23 cellular contexts compared by ENCODE assay signal in genomic region chr1:114286179-114286578, GRCh38.
DNase-seq lines count a peak whose midpoint lies in the region; ATAC-seq and TF ChIP-seq lines count a peak whose summit lies in the region.
"Had no signal": no experiment of that assay in that cellular context is flagged by ENCODE, and none has a peak within 500 bp of the region (broad histone marks: within the 10 kb centered on the region; RNA-seq: fewer than 3 reads in every experiment).

No MANE protein-coding gene starts in this region.

- H3K9ac ChIP-seq in adipocyte (ENCODE audit: low read length), result no peak overlapping the region
- H3K9ac ChIP-seq in fibroblast of lung (ENCODE audit: insufficient read depth, low read length), result no peak overlapping the region

- no peak for ATAC-seq in HG02610 (IDR thresholded peaks at IDR 0.05; ENCODE audit: unreplicated experiment)
- no peak for ATAC-seq in naive thymus-derived CD8-positive, alpha-beta T cell
- ATAC-seq: psoas muscle, Right ventricle myocardium inferior had no signal

- H2AFZ ChIP-seq in fibroblast of lung (ENCODE audit: low read length) (no peak overlapping the region), osteoblast (ENCODE audit: low read length) (no peak overlapping the region)
- H2AFZ ChIP-seq: hepatocyte had no signal

- no peak overlapping the region for H3K4me2 ChIP-seq in fibroblast of lung (ENCODE audit: extremely low read depth, insufficient read depth, low read length)
- H3K4me2 ChIP-seq in osteoblast (ENCODE audit: insufficient read depth, low read length), result no peak overlapping the region
- H3K4me2 ChIP-seq: hepatocyte had no signal

- H3K4me1 Mint-ChIP-seq in naive thymus-derived CD8-positive, alpha-beta T cell, result peaks cover 0 to 5% (median 1%) of the 10 kb centered on the region in 4 donors
- H3K4me1 Mint-ChIP-seq: memory B cell had no signal

- H3K36me3 ChIP-seq in adipocyte (ENCODE audit: control insufficient read depth, insufficient read depth, low read length, severe bottlenecking), result no peaks in the 10 kb centered on the region
- H3K36me3 ChIP-seq in fibroblast of lung (ENCODE audit: control insufficient read depth, insufficient read depth, low read length), result no peaks in the 10 kb centered on the region
- no peaks in the 10 kb centered on the region for H3K36me3 ChIP-seq in osteoblast (ENCODE audit: insufficient read depth, low read length)
- H3K36me3 ChIP-seq: spleen had no signal

- H3K27ac ChIP-seq in fibroblast of lung (ENCODE audit: insufficient read depth, low read length), result no peak overlapping the region
- H3K27ac ChIP-seq in osteoblast (ENCODE audit: low read depth, low read length), result no peak overlapping the region
- H3K27ac ChIP-seq: hepatocyte, psoas muscle, spleen had no signal

- no peak overlapping the region for H3K4me3 ChIP-seq in adipocyte (ENCODE audit: low read length)
- no peak overlapping the region for H3K4me3 ChIP-seq in fibroblast of lung (replicated peaks in 1 of 4; ENCODE audit: control extremely low read depth in 1 of 4, insufficient read depth in 1 of 4, low read depth in 3 of 4, low read length in 4 of 4)
- no peak overlapping the region for H3K4me3 ChIP-seq in osteoblast (ENCODE audit: insufficient read depth, low read length)
- H3K4me3 ChIP-seq: hepatocyte, psoas muscle, spleen had no signal

- H3K79me2 ChIP-seq in fibroblast of lung (ENCODE audit: control insufficient read depth, insufficient read depth, low read length) (no peaks in the 10 kb centered on the region), osteoblast (ENCODE audit: insufficient read depth, low read length) (no peaks in the 10 kb centered on the region)
- H3K79me2 ChIP-seq: hepatocyte had no signal

- H3K4me3 Mint-ChIP-seq in naive thymus-derived CD8-positive, alpha-beta T cell, result no peak overlapping the region
- H3K4me3 Mint-ChIP-seq: activated CD4-positive, alpha-beta memory T cell treated with anti-CD3 and anti-CD28 coated beads, Interleukin-2, amount 10 ng/mL, durations not matched to agents 7 days and 5 days; H9; memory B cell; nephron progenitor cell had no signal

- POLR2A ChIA-PET in naive thymus-derived CD8-positive, alpha-beta T cell (lab: Charles Lee), result no interaction called here

- H3K9me3 ChIP-seq in adipocyte (ENCODE audit: control insufficient read depth, low read length), result no peaks in the 10 kb centered on the region
- H3K9me3 ChIP-seq in fibroblast of lung (ENCODE audit: control insufficient read depth, insufficient read depth, low read depth, low read length), result no peaks in the 10 kb centered on the region
- H3K9me3 ChIP-seq in osteoblast (ENCODE audit: low read depth, low read length), result no peaks in the 10 kb centered on the region
- H3K9me3 ChIP-seq: psoas muscle, spleen had no signal

- H3K36me3 Mint-ChIP-seq in naive thymus-derived CD8-positive, alpha-beta T cell, result no peaks in the 10 kb centered on the region
- H3K36me3 Mint-ChIP-seq: memory B cell had no signal

- H4K20me1 ChIP-seq in fibroblast of lung (ENCODE audit: control insufficient read depth, extremely low read depth, insufficient read depth, low read length) (no peaks in the 10 kb centered on the region), osteoblast (ENCODE audit: insufficient read depth, low read length) (no peaks in the 10 kb centered on the region)

- peak in 1 of 2 donors; percentile 5 for TF ChIP-seq CTCF in fibroblast of lung (conservative IDR thresholded peaks at IDR 0.05 in 1 of 2, IDR thresholded peaks at IDR 0.05 in 1 of 2; ENCODE audit: low read depth in 1 of 2, low read length in 2 of 2)
- TF ChIP-seq CTCF in osteoblast (IDR thresholded peaks at IDR 0.05; ENCODE audit: extremely low read depth, low read depth, low read length), result peak; percentile 30

- H3K27me3 Mint-ChIP-seq in naive thymus-derived CD8-positive, alpha-beta T cell, result no peaks in the 10 kb centered on the region
- H3K27me3 Mint-ChIP-seq: activated CD4-positive, alpha-beta memory T cell treated with anti-CD3 and anti-CD28 coated beads, Interleukin-2, amount 10 ng/mL, durations not matched to agents 7 days and 5 days had no signal

- DNase-seq in GM04503 (ENCODE audit: low read depth), result peak; percentile 5
- DNase-seq in adipocyte (ENCODE audit: low read depth), result peak; percentile 61
- peak; percentile 16 to 39 for DNase-seq in fibroblast of lung (ENCODE audit: low read depth in 2 of 2)
- DNase-seq in osteoblast (ENCODE audit: insufficient read length, low spot score, missing footprints), result no peak
- no peak for DNase-seq in NCI-H82 (lab: John Stamatoyannopoulos, UW)
- DNase-seq in naive thymus-derived CD8-positive, alpha-beta T cell, result no peak
- DNase-seq: activated CD4-positive, alpha-beta memory T cell treated with anti-CD3 and anti-CD28 coated beads, Interleukin-2, amount 10 ng/mL, durations not matched to agents 7 days and 5 days; activated naive CD4-positive, alpha-beta T cell treated with anti-CD3 and anti-CD28 coated beads, Interleukin-2, amount 50 U/mL, for 16 hours; activated T-cell treated with anti-CD3 and anti-CD28 coated beads, Interleukin-2, amount 50 U/mL, for 1 hour; C1 segment of cervical spinal cord; H9; KBM-7; kidney glomerular epithelial cell; NCI-H1048; NCI-H2081 treated with DMSO at 0.1 percent for 48 hours; NCI-H510A treated with DMSO at 0.1 percent for 48 hours; nephron progenitor cell; psoas muscle; spleen had no signal

- H3K9me3 Mint-ChIP-seq in naive thymus-derived CD8-positive, alpha-beta T cell, result no peaks in the 10 kb centered on the region
- H3K9me3 Mint-ChIP-seq: activated CD4-positive, alpha-beta memory T cell treated with anti-CD3 and anti-CD28 coated beads, Interleukin-2, amount 10 ng/mL, durations not matched to agents 7 days and 5 days; H9; memory B cell; nephron progenitor cell had no signal

- H3K4me1 ChIP-seq in adipocyte (ENCODE audit: control insufficient read depth, insufficient read depth, low read length), result no peaks in the 10 kb centered on the region
- no peaks in the 10 kb centered on the region for H3K4me1 ChIP-seq in fibroblast of lung (ENCODE audit: control insufficient read depth, extremely low read depth, insufficient read depth, low read length)
- H3K4me1 ChIP-seq in osteoblast (ENCODE audit: insufficient read depth, low read length), result no peaks in the 10 kb centered on the region
- H3K4me1 ChIP-seq: psoas muscle had no signal

- no peaks in the 10 kb centered on the region for H3K27me3 ChIP-seq in adipocyte (replicated peaks; ENCODE audit: control insufficient read depth, insufficient read depth, low read length)
- H3K27me3 ChIP-seq in fibroblast of lung (ENCODE audit: control insufficient read depth, insufficient read depth, low read length), result no peaks in the 10 kb centered on the region
- H3K27me3 ChIP-seq in osteoblast (ENCODE audit: insufficient read depth, low read length), result peaks cover 6% of the 10 kb centered on the region
- H3K27me3 ChIP-seq: hepatocyte, spleen had no signal

- H3K27ac Mint-ChIP-seq in naive thymus-derived CD8-positive, alpha-beta T cell, result no peak overlapping the region
- H3K27ac Mint-ChIP-seq: activated CD4-positive, alpha-beta memory T cell treated with anti-CD3 and anti-CD28 coated beads, Interleukin-2, amount 10 ng/mL, durations not matched to agents 7 days and 5 days; H9; memory B cell; nephron progenitor cell had no signal

Comparison
In these comparisons a context has a peak if more than half of its experiments do, and no peak if none do; other contexts are left out.
1. DNase-seq: peak in GM04503 (single experiment), adipocyte (single experiment) and fibroblast of lung (2 of 2); none in osteoblast (single experiment), NCI-H82 (single experiment) and naive thymus-derived CD8-positive, alpha-beta T cell (0 of 10).